1 cellular context compared by ENCODE assay signal in the genomic region with DNA sequence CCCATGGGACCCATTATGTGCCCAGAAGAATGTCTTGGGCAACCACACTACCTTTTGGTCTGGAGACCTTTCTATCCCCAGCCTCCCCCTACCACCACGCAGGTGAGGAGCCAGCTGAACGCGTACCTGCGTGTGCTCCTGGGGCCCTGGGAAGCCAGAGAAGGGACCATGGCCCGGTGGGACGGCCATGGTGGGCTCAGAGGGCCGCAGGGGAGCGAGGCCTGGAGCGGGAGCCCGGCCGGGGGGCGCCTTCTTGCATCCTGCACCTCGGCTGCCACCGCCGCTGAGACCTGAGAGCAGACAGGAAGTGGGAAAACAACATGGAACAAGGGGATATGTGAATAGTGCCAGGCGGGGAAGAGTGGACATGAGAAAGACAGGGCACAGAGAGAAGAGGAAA.
TF ChIP-seq lines count a peak whose summit lies in the region.

No MANE protein-coding gene starts in this region.

TF ChIP-seq in GM23338, 12 proteins besides CTCF, POLR2A, EP300 and RAD21 (continued from another document):
- no peak for TF ChIP-seq ZNF462 (CRISPR knock-in tag; IDR thresholded peaks at IDR 0.05)
- no peak for TF ChIP-seq EZH2phosphoT487 (IDR thresholded peaks at IDR 0.05; ENCODE audit: unreplicated experiment)
- TF ChIP-seq ZNF114 (CRISPR knock-in tag; IDR thresholded peaks at IDR 0.05) = no peak
- TF ChIP-seq EZH2 (IDR thresholded peaks at IDR 0.05; ENCODE audit: low read depth, unreplicated experiment) = no peak
- TF ChIP-seq, protein P1, sequence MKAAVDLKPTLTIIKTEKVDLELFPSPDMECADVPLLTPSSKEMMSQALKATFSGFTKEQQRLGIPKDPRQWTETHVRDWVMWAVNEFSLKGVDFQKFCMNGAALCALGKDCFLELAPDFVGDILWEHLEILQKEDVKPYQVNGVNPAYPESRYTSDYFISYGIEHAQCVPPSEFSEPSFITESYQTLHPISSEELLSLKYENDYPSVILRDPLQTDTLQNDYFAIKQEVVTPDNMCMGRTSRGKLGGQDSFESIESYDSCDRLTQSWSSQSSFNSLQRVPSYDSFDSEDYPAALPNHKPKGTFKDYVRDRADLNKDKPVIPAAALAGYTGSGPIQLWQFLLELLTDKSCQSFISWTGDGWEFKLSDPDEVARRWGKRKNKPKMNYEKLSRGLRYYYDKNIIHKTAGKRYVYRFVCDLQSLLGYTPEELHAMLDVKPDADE (IDR thresholded peaks at IDR 0.05) = no peak
- TF ChIP-seq, protein P2, sequence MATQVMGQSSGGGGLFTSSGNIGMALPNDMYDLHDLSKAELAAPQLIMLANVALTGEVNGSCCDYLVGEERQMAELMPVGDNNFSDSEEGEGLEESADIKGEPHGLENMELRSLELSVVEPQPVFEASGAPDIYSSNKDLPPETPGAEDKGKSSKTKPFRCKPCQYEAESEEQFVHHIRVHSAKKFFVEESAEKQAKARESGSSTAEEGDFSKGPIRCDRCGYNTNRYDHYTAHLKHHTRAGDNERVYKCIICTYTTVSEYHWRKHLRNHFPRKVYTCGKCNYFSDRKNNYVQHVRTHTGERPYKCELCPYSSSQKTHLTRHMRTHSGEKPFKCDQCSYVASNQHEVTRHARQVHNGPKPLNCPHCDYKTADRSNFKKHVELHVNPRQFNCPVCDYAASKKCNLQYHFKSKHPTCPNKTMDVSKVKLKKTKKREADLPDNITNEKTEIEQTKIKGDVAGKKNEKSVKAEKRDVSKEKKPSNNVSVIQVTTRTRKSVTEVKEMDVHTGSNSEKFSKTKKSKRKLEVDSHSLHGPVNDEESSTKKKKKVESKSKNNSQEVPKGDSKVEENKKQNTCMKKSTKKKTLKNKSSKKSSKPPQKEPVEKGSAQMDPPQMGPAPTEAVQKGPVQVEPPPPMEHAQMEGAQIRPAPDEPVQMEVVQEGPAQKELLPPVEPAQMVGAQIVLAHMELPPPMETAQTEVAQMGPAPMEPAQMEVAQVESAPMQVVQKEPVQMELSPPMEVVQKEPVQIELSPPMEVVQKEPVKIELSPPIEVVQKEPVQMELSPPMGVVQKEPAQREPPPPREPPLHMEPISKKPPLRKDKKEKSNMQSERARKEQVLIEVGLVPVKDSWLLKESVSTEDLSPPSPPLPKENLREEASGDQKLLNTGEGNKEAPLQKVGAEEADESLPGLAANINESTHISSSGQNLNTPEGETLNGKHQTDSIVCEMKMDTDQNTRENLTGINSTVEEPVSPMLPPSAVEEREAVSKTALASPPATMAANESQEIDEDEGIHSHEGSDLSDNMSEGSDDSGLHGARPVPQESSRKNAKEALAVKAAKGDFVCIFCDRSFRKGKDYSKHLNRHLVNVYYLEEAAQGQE (IDR thresholded peaks at IDR 0.05; ENCODE audit: unreplicated experiment) = no peak
- no peak for TF ChIP-seq ZNF331 (CRISPR knock-in tag; IDR thresholded peaks at IDR 0.05; ENCODE audit: low read depth)
